33 cellular contexts compared by ENCODE assay signal in genomic region chr5:93960044-93960443, GRCh38.
"Had no signal": no experiment of that assay in that cellular context is flagged by ENCODE, and none has a peak within 500 bp of the region (broad histone marks: within the 10 kb centered on the region; RNA-seq: fewer than 3 reads in every experiment).

No MANE protein-coding gene starts in this region.

- H3K4me3 ChIP-seq: ascending aorta, cardiac muscle cell, colonic mucosa had no signal

- DNase-seq: activated CD4-positive, alpha-beta memory T cell treated with anti-CD3 and anti-CD28 coated beads, Interleukin-2, amount 10 ng/mL, durations not matched to agents 7 days and 5 days; activated CD4-positive, alpha-beta T cell treated with anti-CD3 and anti-CD28 coated beads for 1 hour; activated CD4-positive, alpha-beta T cell treated with anti-CD3 and anti-CD28 coated beads for 36 hours; activated CD4-positive, alpha-beta T cell treated with anti-CD3 and anti-CD28 coated beads for 48 hours; activated CD4-positive, alpha-beta T cell treated with anti-CD3 and anti-CD28 coated beads, Interleukin-2, amount 10 ng/mL, durations not matched to agents 7 days and 5 days; activated CD4-positive, alpha-beta T cell treated with anti-CD3 and anti-CD28 coated beads, Interleukin-2, amount 50 U/mL, for 48 hours; activated CD4-positive, CD25-positive, alpha-beta regulatory T cell; activated CD8-positive, alpha-beta memory T cell treated with anti-CD3 and anti-CD28 coated beads for 24 hours; activated CD8-positive, alpha-beta memory T cell treated with anti-CD3 and anti-CD28 coated beads, Interleukin-2, amount 10 ng/mL, durations not matched to agents 7 days and 5 days; activated CD8-positive, alpha-beta memory T cell treated with anti-CD3 and anti-CD28 coated beads, Interleukin-2, amount 50 U/mL, for 48 hours; activated CD8-positive, alpha-beta T cell treated with anti-CD3 and anti-CD28 coated beads, Interleukin-2, amount 10 ng/mL, durations not matched to agents 7 days and 5 days; activated effector memory CD4-positive, alpha-beta T cell treated with Interleukin-2 at 50 U/mL for 16 hours; activated gamma-delta T cell; activated naive CD4-positive, alpha-beta T cell treated with anti-CD3 and anti-CD28 coated beads, Interleukin-2, amount 10 ng/mL, durations not matched to agents 7 days and 5 days; activated naive CD4-positive, alpha-beta T cell treated with Interleukin-2 at 50 U/mL for 16 hours; activated naive CD8-positive, alpha-beta T cell treated with anti-CD3 and anti-CD28 coated beads, Interleukin-2, amount 10 ng/mL, durations not matched to agents 7 days and 5 days; activated naive CD8-positive, alpha-beta T cell treated with anti-CD3 and anti-CD28 coated beads, Interleukin-2, amount 50 U/mL, for 24 hours; activated T-cell treated with anti-CD3 and anti-CD28 coated beads, Interleukin-2, amount 50 U/mL, for 24 hours; activated T-cell treated with anti-CD3 and anti-CD28 coated beads, Interleukin-2, amount 50 U/mL, for 48 hours; amygdala; anterior cingulate cortex; caudate nucleus; cerebellar nuclear complex; colonic mucosa; T-helper 2 cell; T-helper 9 cell; WERI-Rb-1 had no signal

- FAIRE-seq: bronchial epithelial cell, TTC549 had no signal

- H3K9me3 ChIP-seq: ascending aorta, colonic mucosa had no signal

- H3K27me3 ChIP-seq: ascending aorta, cardiac muscle cell, colonic mucosa had no signal

- H3K4me1 ChIP-seq: ascending aorta, colonic mucosa had no signal

- H3K36me3 ChIP-seq: cardiac muscle cell, colonic mucosa, WERI-Rb-1 had no signal

- H3K27ac ChIP-seq: ascending aorta, cardiac muscle cell, colonic mucosa, WERI-Rb-1 had no signal

- ATAC-seq: activated CD4-positive, alpha-beta T cell treated with anti-CD3 and anti-CD28 coated beads for 36 hours; activated CD4-positive, CD25-positive, alpha-beta regulatory T cell treated with anti-CD3 and anti-CD28 coated beads, Interleukin-2, amount 50 U/mL, for 24 hours; activated CD8-positive, alpha-beta memory T cell treated with anti-CD3 and anti-CD28 coated beads, Interleukin-2, amount 10 ng/mL, durations not matched to agents 7 days and 5 days; activated CD8-positive, alpha-beta T cell treated with anti-CD3 and anti-CD28 coated beads, Interleukin-2, amount 10 ng/mL, durations not matched to agents 7 days and 5 days; activated naive CD8-positive, alpha-beta T cell treated with anti-CD3 and anti-CD28 coated beads, Interleukin-2, amount 50 U/mL, for 24 hours; WTC11 had no signal
